Comparison of ENCODE assay signal across 8 cellular contexts in the genomic region with DNA sequence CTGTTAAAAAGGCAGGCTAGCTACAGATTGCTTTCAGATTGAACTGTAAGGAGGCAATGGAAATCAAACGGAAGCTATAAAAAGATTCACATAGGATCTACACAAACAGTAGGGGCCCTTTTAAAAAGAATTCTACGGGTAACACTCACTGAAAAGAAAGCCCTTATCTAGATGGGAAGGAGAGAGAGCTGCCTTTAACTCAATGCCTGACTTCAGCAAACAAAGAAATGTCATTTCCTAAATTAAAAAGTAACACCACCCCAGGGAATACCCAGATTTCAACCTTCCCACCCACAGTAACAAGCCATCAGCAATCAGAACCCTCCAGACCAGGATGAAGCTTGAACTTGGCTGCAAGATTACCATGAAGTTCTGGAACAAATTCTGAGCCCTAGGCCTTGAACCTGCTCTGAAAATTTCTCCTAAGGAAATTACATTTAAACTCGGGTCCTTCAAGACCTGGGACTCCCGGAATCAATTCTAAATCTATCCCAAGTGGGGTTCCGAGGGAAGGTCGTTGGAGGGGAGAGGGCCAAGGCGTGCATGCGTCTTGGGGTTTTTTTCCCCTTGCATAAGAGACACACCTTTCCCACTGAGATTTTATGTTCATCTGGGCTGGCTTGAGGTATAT. TPM values are rescaled to one million over a fixed set of nuclear protein-coding genes. Genes with fewer than 3 reads are reported as not detected.
DNase-seq lines count a peak whose midpoint lies in the region; TF ChIP-seq lines count a peak whose summit lies in the region.

No MANE protein-coding gene starts in this region.

- peak; percentile 23 for DNase-seq in DMS153 treated with DMSO at 0.1 percent for 48 hours (lab: John Stamatoyannopoulos, UW; ENCODE audit: unreplicated experiment)
- no peak for DNase-seq in DMS153 (lab: John Stamatoyannopoulos, UW)
- no peak for DNase-seq in SJCRH30
- DNase-seq in fibroblast of lung (ENCODE audit: low read depth in 2 of 2), result peak in 1 of 2 donors; percentile 22
- DNase-seq in activated CD4-positive, CD25-positive, alpha-beta regulatory T cell (lab: John Stamatoyannopoulos, UW), result no peak
- DNase-seq in T-helper 9 cell, result no peak
- no peak for DNase-seq in AML-193 (lab: John Stamatoyannopoulos, UW)

- H3K36me3 ChIP-seq in SJCRH30 (no peaks in the 10 kb centered on the region), fibroblast of lung (ENCODE audit: control insufficient read depth, insufficient read depth, low read length) (no peaks in the 10 kb centered on the region), rectal smooth muscle tissue (ENCODE audit: control insufficient read depth, insufficient read depth, low read length) (no peaks in the 10 kb centered on the region)

- H3K79me2 ChIP-seq in fibroblast of lung (ENCODE audit: control insufficient read depth, insufficient read depth, low read length), result peaks cover 58% of the 10 kb centered on the region

- peak overlapping the region; percentile 65 for H3K27ac ChIP-seq in SJCRH30
- H3K27ac ChIP-seq in fibroblast of lung (ENCODE audit: insufficient read depth, low read length), result peak overlapping the region; percentile 96
- peak overlapping the region; percentile 96 for H3K27ac ChIP-seq in rectal smooth muscle tissue (ENCODE audit: low read depth, low read length)

- H3K9ac ChIP-seq in fibroblast of lung (ENCODE audit: insufficient read depth, low read length) (peak overlapping the region; percentile 88), rectal smooth muscle tissue (ENCODE audit: low read length) (peak overlapping the region; percentile 66)

- H4K20me1 ChIP-seq in fibroblast of lung (ENCODE audit: control insufficient read depth, extremely low read depth, insufficient read depth, low read length), result no peaks in the 10 kb centered on the region

- peak overlapping the region; percentile 99 for H3K4me2 ChIP-seq in fibroblast of lung (ENCODE audit: extremely low read depth, insufficient read depth, low read length)

- H3K27me3 ChIP-seq in SJCRH30 (no peaks in the 10 kb centered on the region), fibroblast of lung (ENCODE audit: control insufficient read depth, insufficient read depth, low read length) (no peaks in the 10 kb centered on the region), rectal smooth muscle tissue (ENCODE audit: control insufficient read depth, insufficient read depth, low read length) (no peaks in the 10 kb centered on the region)

- no peak for TF ChIP-seq CTCF in fibroblast of lung (conservative IDR thresholded peaks at IDR 0.05 in 1 of 2, IDR thresholded peaks at IDR 0.05 in 1 of 2; ENCODE audit: low read depth in 1 of 2, low read length in 2 of 2)

- no peak overlapping the region for H2AFZ ChIP-seq in fibroblast of lung (ENCODE audit: low read length)

- H3K4me1 ChIP-seq in SJCRH30 (peaks cover 2% of the 10 kb centered on the region; the same call in 1 of the 2 replicates), fibroblast of lung (ENCODE audit: control insufficient read depth, extremely low read depth, insufficient read depth, low read length) (peaks cover 3% of the 10 kb centered on the region), rectal smooth muscle tissue (ENCODE audit: control insufficient read depth, insufficient read depth, low read length) (peaks cover 5% of the 10 kb centered on the region)

- H3K9me3 ChIP-seq in SJCRH30 (replicated peaks), result no peaks in the 10 kb centered on the region
- no peaks in the 10 kb centered on the region for H3K9me3 ChIP-seq in fibroblast of lung (ENCODE audit: control insufficient read depth, insufficient read depth, low read depth, low read length)

- peak overlapping the region; percentile 74 for H3K4me3 ChIP-seq in SJCRH30
- H3K4me3 ChIP-seq in fibroblast of lung (replicated peaks in 1 of 4; ENCODE audit: control extremely low read depth in 1 of 4, insufficient read depth in 1 of 4, low read depth in 3 of 4, low read length in 4 of 4), result peak overlapping the region; percentile 89 to 90 (median 90)
- H3K4me3 ChIP-seq in rectal smooth muscle tissue (ENCODE audit: low read length), result peak overlapping the region; percentile 93

RNA-seq across cellular contexts. Expression of gene WSB2, which starts 1.2 kb away (rescaled TPM):
- 102 and 104 TPM in 2 replicates for total RNA-seq in SJCRH30 (2014; rRNA removed; shearing (Covaris generic))
- 77.3 and 122 TPM in 2 replicates for total RNA-seq in fibroblast of lung
- polyA plus RNA-seq in fibroblast of lung, result 118 and 162 TPM in 2 replicates
- polyA plus RNA-seq in fibroblast of lung (2012), result 75.3 and 104 TPM in 2 replicates
- polyA minus RNA-seq in fibroblast of lung (ENCODE audit: low replicate concordance), result 313 and 497 TPM in 2 replicates

RNA-seq across cellular contexts. Expression of gene RFC5, which starts 43.3 kb away (rescaled TPM):
- 64.9 and 70.8 TPM in 2 replicates for total RNA-seq in SJCRH30 (2014; rRNA removed; shearing (Covaris generic))
- 9.9 and 10.5 TPM in 2 replicates for total RNA-seq in fibroblast of lung
- 9.8 and 19.3 TPM in 2 replicates for polyA plus RNA-seq in fibroblast of lung
- 7.4 and 15.9 TPM in 2 replicates for polyA plus RNA-seq in fibroblast of lung (2012)
- 3.5 and 6.5 TPM in 2 replicates for polyA minus RNA-seq in fibroblast of lung (ENCODE audit: low replicate concordance)

RNA-seq across cellular contexts. Expression of gene VSIG10, which starts 44.1 kb away (rescaled TPM):
- total RNA-seq in SJCRH30 (2014; rRNA removed; shearing (Covaris generic)), result 18.0 and 24.3 TPM in 2 replicates
- 26.5 and 31.7 TPM in 2 replicates for total RNA-seq in fibroblast of lung
- polyA plus RNA-seq in fibroblast of lung, result 9.1 and 12.8 TPM in 2 replicates
- polyA plus RNA-seq in fibroblast of lung (2012), result 8.9 and 14.3 TPM in 2 replicates
- 42.9 and 47.3 TPM in 2 replicates for polyA minus RNA-seq in fibroblast of lung (ENCODE audit: low replicate concordance)
